Comparison of ENCODE assay signal across 21 cellular contexts in the genomic region with DNA sequence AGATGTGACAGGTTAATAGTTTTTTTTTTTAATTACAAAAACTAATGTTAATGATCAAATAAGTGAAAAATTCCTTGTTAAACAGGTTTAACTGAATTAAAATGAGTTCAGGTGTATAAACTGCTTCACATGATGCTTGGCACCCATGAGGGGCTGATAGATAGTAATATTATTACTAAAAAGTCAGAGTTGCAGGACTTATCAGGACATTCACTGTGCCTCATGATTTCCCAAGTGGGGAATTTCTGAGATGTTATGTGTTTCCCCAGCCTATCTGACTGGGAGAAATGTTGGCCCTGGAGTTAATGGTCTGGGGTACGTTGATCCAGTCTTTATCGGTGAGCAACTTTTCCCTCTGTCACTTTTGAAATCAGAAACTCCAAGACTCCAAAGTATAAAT.
DNase-seq lines count a peak whose midpoint lies in the region; ATAC-seq, FAIRE-seq and TF ChIP-seq lines count a peak whose summit lies in the region.
"Had no signal": no experiment of that assay in that cellular context is flagged by ENCODE, and none has a peak within 500 bp of the region (broad histone marks: within the 10 kb centered on the region; RNA-seq: fewer than 3 reads in every experiment).

No MANE protein-coding gene starts in this region.

- H3K27me3 Mint-ChIP-seq in activated CD4-positive, alpha-beta memory T cell treated with anti-CD3 and anti-CD28 coated beads, Interleukin-2, amount 10 ng/mL, durations not matched to agents 7 days and 5 days: no peaks in the 10 kb centered on the region
- H3K27me3 Mint-ChIP-seq: B cell; CD4-positive, alpha-beta T cell had no signal

- no peak for TF ChIP-seq POLR2A in K562 (conservative IDR thresholded peaks at IDR 0.05)

- no peak overlapping the region for H3K4me2 ChIP-seq in Karpas-422 (ENCODE audit: low read depth, low read length, poor library complexity, severe bottlenecking)
- H3K4me2 ChIP-seq in K562 (ENCODE audit: insufficient read depth, low read length): no peak overlapping the region
- H3K4me2 ChIP-seq: BLaER1 treated with 17β-estradiol and CSF1 and Interleukin-3, amounts not matched to agents 10 nM and 100 nM had no signal

- CTCF ChIA-PET in K562 (lab: Yijun Ruan, JAX; ENCODE audit: low intra/inter-chr PET ratio): no interaction called here
- CTCF ChIA-PET in activated CD4-positive, alpha-beta memory T cell treated with anti-CD3 and anti-CD28 coated beads, Interleukin-2, amount 10 ng/mL, durations not matched to agents 7 days and 5 days (lab: Charles Lee): no interaction called here

- in situ Hi-C loops in K562 (cut with MboI): loop anchor here (10.0 kb wide), 1 partner anchor 516 kb away; no protein-coding TSS in a partner anchor

- DNase-seq in Karpas-422: no peak
- no peak for DNase-seq in K562 (ENCODE audit: extremely low read depth in 1 of 4, low spot score in 3 of 4)
- no peak for DNase-seq in Ammon's horn (ENCODE audit: low spot score)
- no peak for DNase-seq in activated CD4-positive, alpha-beta memory T cell treated with anti-CD3 and anti-CD28 coated beads, Interleukin-2, amount 10 ng/mL, durations not matched to agents 7 days and 5 days
- DNase-seq: 8988T; ACHN; Caco-2; Calu3; CD4-positive, alpha-beta T cell; CD8-positive, alpha-beta T cell; DMS79 treated with DMSO at 0.1 percent for 48 hours; GF-D8 had no signal

- TF ChIP-seq CTCF in K562 (IDR thresholded peaks at IDR 0.05 in 2 of 3, conservative IDR thresholded peaks at IDR 0.05 in 1 of 3; ENCODE audit: insufficient read depth in 2 of 3, low read depth in 1 of 3, low read length in 3 of 3): no peak

- H3K4me3 Mint-ChIP-seq in activated CD4-positive, alpha-beta memory T cell treated with anti-CD3 and anti-CD28 coated beads, Interleukin-2, amount 10 ng/mL, durations not matched to agents 7 days and 5 days: no peak overlapping the region
- H3K4me3 Mint-ChIP-seq: B cell; CD4-positive, alpha-beta T cell; CD8-positive, alpha-beta T cell had no signal

- peaks cover 13% of the 10 kb centered on the region; the same call in 1 of the 2 replicates for H3K4me1 ChIP-seq in Karpas-422 (ENCODE audit: low read length)
- no peaks in the 10 kb centered on the region for H3K4me1 ChIP-seq in K562 (replicated peaks in 1 of 2; ENCODE audit: control insufficient read depth in 2 of 2, insufficient read depth in 2 of 2, low read length in 2 of 2)
- H3K4me1 ChIP-seq: BLaER1 treated with 17β-estradiol and CSF1 and Interleukin-3, amounts not matched to agents 10 nM and 100 nM had no signal

- POLR2A ChIA-PET in K562 (lab: Yijun Ruan, JAX): no interaction called here
- POLR2A ChIA-PET in activated CD4-positive, alpha-beta memory T cell treated with anti-CD3 and anti-CD28 coated beads, Interleukin-2, amount 10 ng/mL, durations not matched to agents 7 days and 5 days (lab: Charles Lee): no interaction called here

- no peak for TF ChIP-seq EP300 in K562 (IDR thresholded peaks at IDR 0.05; ENCODE audit: low read length)

- H3K4me1 Mint-ChIP-seq in activated CD4-positive, alpha-beta memory T cell treated with anti-CD3 and anti-CD28 coated beads, Interleukin-2, amount 10 ng/mL, durations not matched to agents 7 days and 5 days: no peaks in the 10 kb centered on the region
- H3K4me1 Mint-ChIP-seq: B cell had no signal

- H4K20me1 ChIP-seq in Karpas-422 (ENCODE audit: insufficient read depth, low read depth, low read length): peaks cover 40% of the 10 kb centered on the region
- no peaks in the 10 kb centered on the region for H4K20me1 ChIP-seq in K562 (replicated peaks; ENCODE audit: control insufficient read depth, insufficient read depth, low read length)

- no peaks in the 10 kb centered on the region for H3K9me2 ChIP-seq in Karpas-422 (replicated peaks; ENCODE audit: insufficient read depth, low read length)

- H2AFZ ChIP-seq in Karpas-422 (ENCODE audit: low read length) (no peak overlapping the region), K562 (ENCODE audit: low read depth, low read length) (no peak overlapping the region)

- no peak for TF ChIP-seq RAD21 in K562 (CRISPR knock-in tag; conservative IDR thresholded peaks at IDR 0.05 in 1 of 2, IDR thresholded peaks at IDR 0.05 in 1 of 2)

- intact Hi-C loops in K562 (cut with micrococcal nuclease): no loop called here

- WGBS in K562 (ENCODE audit: insufficient coverage, low coverage, missing lambda C conversion rate): 2% methylated on average over 2 of the region's 2 CpGs

- H3K9me3 ChIP-seq in Karpas-422 (ENCODE audit: low read length): no peaks in the 10 kb centered on the region
- H3K9me3 ChIP-seq in K562 (replicated peaks; ENCODE audit: control insufficient read depth, insufficient read depth, low read depth, low read length): no peaks in the 10 kb centered on the region
- H3K9me3 ChIP-seq: BLaER1 treated with 17β-estradiol and CSF1 and Interleukin-3, amounts not matched to agents 10 nM and 100 nM; Caco-2 had no signal

- H3K36me3 Mint-ChIP-seq in activated CD4-positive, alpha-beta memory T cell treated with anti-CD3 and anti-CD28 coated beads, Interleukin-2, amount 10 ng/mL, durations not matched to agents 7 days and 5 days (ENCODE audit: low read depth): no peaks in the 10 kb centered on the region
- H3K36me3 Mint-ChIP-seq: CD8-positive, alpha-beta T cell had no signal

- H3K9ac ChIP-seq in Karpas-422 (ENCODE audit: low read length): no peak overlapping the region
- no peak overlapping the region for H3K9ac ChIP-seq in K562 (ENCODE audit: insufficient read depth in 1 of 2, low read depth in 2 of 2, low read length in 2 of 2)
- H3K9ac ChIP-seq: BLaER1 treated with 17β-estradiol and CSF1 and Interleukin-3, amounts not matched to agents 10 nM and 100 nM had no signal

- H3K79me2 ChIP-seq in Karpas-422 (ENCODE audit: low read length): peaks cover 61% of the 10 kb centered on the region
- no peaks in the 10 kb centered on the region for H3K79me2 ChIP-seq in K562 (ENCODE audit: control insufficient read depth, insufficient read depth, low read length)

- no peaks in the 10 kb centered on the region for H3K9me1 ChIP-seq in K562 (ENCODE audit: control insufficient read depth, insufficient read depth, low read length)

- ATAC-seq in K562 (no peak), HG02759 (IDR thresholded peaks at IDR 0.05; ENCODE audit: unreplicated experiment) (no peak)
- ATAC-seq: CD8-positive, alpha-beta T cell had no signal

- H3K27ac Mint-ChIP-seq in activated CD4-positive, alpha-beta memory T cell treated with anti-CD3 and anti-CD28 coated beads, Interleukin-2, amount 10 ng/mL, durations not matched to agents 7 days and 5 days: no peak overlapping the region
- H3K27ac Mint-ChIP-seq: B cell; CD4-positive, alpha-beta T cell; CD8-positive, alpha-beta T cell had no signal

- no peak for FAIRE-seq in K562 (lab: Jason Lieb, UNC)
- FAIRE-seq: A204.1, D721Med, G401.6, GM12891, GM19239 had no signal

- H3K36me3 ChIP-seq in Karpas-422 (ENCODE audit: insufficient read depth, low read length) (peaks cover 79% of the 10 kb centered on the region), K562 (ENCODE audit: control insufficient read depth, insufficient read depth, low read length) (no peaks in the 10 kb centered on the region)

- no peaks in the 10 kb centered on the region for H3K9me3 Mint-ChIP-seq in activated CD4-positive, alpha-beta memory T cell treated with anti-CD3 and anti-CD28 coated beads, Interleukin-2, amount 10 ng/mL, durations not matched to agents 7 days and 5 days
- H3K9me3 Mint-ChIP-seq: CD4-positive, alpha-beta T cell; CD8-positive, alpha-beta T cell had no signal

- no peaks in the 10 kb centered on the region for H3K27me3 ChIP-seq in Karpas-422 (ENCODE audit: low read length)
- H3K27me3 ChIP-seq in K562 (ENCODE audit: control insufficient read depth in 2 of 2, insufficient read depth in 2 of 2, low read length in 2 of 2): peaks cover 30 to 74% of the 10 kb centered on the region in 2 experiments
- H3K27me3 ChIP-seq: BLaER1 treated with 17β-estradiol and CSF1 and Interleukin-3, amounts not matched to agents 10 nM and 100 nM had no signal

- no TSS peak for BruUV-seq in K562 (replicated peaks; lab: Mats Ljungman, UMichigan)

- H3K4me3 ChIP-seq in Karpas-422 (ENCODE audit: low read length) (no peak overlapping the region), K562 (no peak overlapping the region)
- H3K4me3 ChIP-seq: BLaER1 treated with 17β-estradiol and CSF1 and Interleukin-3, amounts not matched to agents 10 nM and 100 nM had no signal

- H3K27ac ChIP-seq in Karpas-422 (ENCODE audit: low read length) (0 out of 2 replicates have a peak overlapping the region, but pooled peaks have one; percentile 17), K562 (ENCODE audit: extremely low read depth, low read depth, low read length) (no peak overlapping the region)
- H3K27ac ChIP-seq: BLaER1 treated with 17β-estradiol and CSF1 and Interleukin-3, amounts not matched to agents 10 nM and 100 nM; C4-2B had no signal

TF ChIP-seq in K562, 482 proteins besides CTCF, POLR2A, EP300 and RAD21:
- TF ChIP-seq TOE1 (IDR thresholded peaks at IDR 0.05; ENCODE audit: borderline replicate concordance): no peak
- TF ChIP-seq TOE1 (CRISPR knock-in tag; IDR thresholded peaks at IDR 0.05; ENCODE audit: borderline replicate concordance, low read depth): no peak
- peak; percentile 99 for TF ChIP-seq ZNF239 (CRISPR knock-in tag; IDR thresholded peaks at IDR 0.05)
- TF ChIP-seq RBM25 (IDR thresholded peaks at IDR 0.05; ENCODE audit: low read depth, low read length, severe bottlenecking): peak; percentile 86
